Comparison of ENCODE assay signal across 13 cellular contexts in genomic region chr1:231395996-231396385, GRCh38. TPM values are rescaled to one million over a fixed set of nuclear protein-coding genes. Genes with fewer than 3 reads are reported as not detected.
DNase-seq lines count a peak whose midpoint lies in the region; ATAC-seq, FAIRE-seq and TF ChIP-seq lines count a peak whose summit lies in the region.
"Had no signal": no experiment of that assay in that cellular context is flagged by ENCODE, and none has a peak within 500 bp of the region (broad histone marks: within the 10 kb centered on the region; RNA-seq: fewer than 3 reads in every experiment).

No MANE protein-coding gene starts in this region.

- no peak for TF ChIP-seq RAD21 in A549 (conservative IDR thresholded peaks at IDR 0.05 in 1 of 2, IDR thresholded peaks at IDR 0.05 in 1 of 2)

- TF ChIP-seq EP300 in A549 (IDR thresholded peaks at IDR 0.05), result no peak

- WGBS in A549 (ENCODE audit: missing lambda C conversion rate), result 40% methylated on average over 4 of the region's 4 CpGs

- in situ Hi-C loops in Panc1 (cut with HindIII; ENCODE audit: low pct_unique_long_range_greater_than_20kb, low sequenced_read_pairs), result no loop called here

- DNase-seq in A549 (ENCODE audit: low read depth in 1 of 2, low spot score in 1 of 2), result no peak
- DNase-seq in Panc1 (ENCODE audit: low read depth, low spot score), result no peak
- DNase-seq in fibroblast of lung (ENCODE audit: low read depth in 2 of 2), result no peak
- no peak for DNase-seq in osteocyte (ENCODE audit: extremely low spot score, unreplicated experiment)
- DNase-seq in effector memory CD4-positive, alpha-beta T cell, result no peak
- DNase-seq in NCI-H774 (lab: John Stamatoyannopoulos, UW), result no peak
- DNase-seq in OCI-M2 (lab: John Stamatoyannopoulos, UW; ENCODE audit: unreplicated experiment), result no peak
- no peak for DNase-seq in cerebellar nuclear complex (lab: John Stamatoyannopoulos, UW)
- DNase-seq: activated CD8-positive, alpha-beta T cell treated with anti-CD3 and anti-CD28 coated beads, Interleukin-2, amount 10 ng/mL, durations not matched to agents 7 days and 5 days; activated naive CD4-positive, alpha-beta T cell treated with anti-CD3 and anti-CD28 coated beads for 36 hours; DND-41; NCI-H1694 had no signal

- H3K4me1 ChIP-seq in A549 (peaks cover 87% of the 10 kb centered on the region), Panc1 (ENCODE audit: control insufficient read depth, insufficient read depth, low read length) (peaks cover 28% of the 10 kb centered on the region), fibroblast of lung (ENCODE audit: control insufficient read depth, extremely low read depth, insufficient read depth, low read length) (peaks cover 3% of the 10 kb centered on the region)
- no peaks in the 10 kb centered on the region for H3K4me1 ChIP-seq in effector memory CD4-positive, alpha-beta T cell (ENCODE audit: control insufficient read depth, insufficient read depth, low read length, poor library complexity, severe bottlenecking)

- no peaks in the 10 kb centered on the region for H3K27me3 Mint-ChIP-seq in osteocyte (ENCODE audit: unreplicated experiment)

- peaks cover 38% of the 10 kb centered on the region for H3K79me2 ChIP-seq in fibroblast of lung (ENCODE audit: control insufficient read depth, insufficient read depth, low read length)

- H3K9me3 Mint-ChIP-seq in osteocyte (ENCODE audit: unreplicated experiment), result no peaks in the 10 kb centered on the region
- H3K9me3 Mint-ChIP-seq: activated naive CD4-positive, alpha-beta T cell treated with anti-CD3 and anti-CD28 coated beads for 36 hours had no signal

- POLR2A ChIA-PET in A549 (lab: Yijun Ruan, JAX), result interaction anchor here (0.8 to 1.1 kb wide), 2 partner anchors 13 to 58 kb away, joined by 3 read pairs; partner anchors contain the start of genes EXOC8 and SPRTN
- POLR2A ChIA-PET in Panc1 (lab: Charles Lee), result no interaction called here

- TF ChIP-seq POLR2A in A549 (IDR thresholded peaks at IDR 0.05; ENCODE audit: low read length), result no peak

- peak overlapping the region; percentile 42 for H3K4me3 Mint-ChIP-seq in osteocyte (ENCODE audit: unreplicated experiment)
- H3K4me3 Mint-ChIP-seq: activated CD8-positive, alpha-beta T cell treated with anti-CD3 and anti-CD28 coated beads, Interleukin-2, amount 10 ng/mL, durations not matched to agents 7 days and 5 days; activated naive CD4-positive, alpha-beta T cell treated with anti-CD3 and anti-CD28 coated beads for 36 hours had no signal

- no peak for FAIRE-seq in A549 (lab: Jason Lieb, UNC)
- FAIRE-seq: K562 had no signal

- H3K36me3 Mint-ChIP-seq in osteocyte (ENCODE audit: unreplicated experiment), result peaks cover 5% of the 10 kb centered on the region

- H3K27ac ChIP-seq in A549 (peak overlapping the region; percentile 80 to 87), Panc1 (ENCODE audit: low read length) (peak overlapping the region; percentile 26; the same call in 1 of the 2 replicates), fibroblast of lung (ENCODE audit: insufficient read depth, low read length) (peak overlapping the region; percentile 86)
- H3K27ac ChIP-seq in effector memory CD4-positive, alpha-beta T cell (ENCODE audit: insufficient read depth, low read length, poor library complexity, severe bottlenecking), result no peak overlapping the region

- peak overlapping the region; percentile 86 for H3K27ac Mint-ChIP-seq in osteocyte (ENCODE audit: unreplicated experiment)
- H3K27ac Mint-ChIP-seq: activated CD8-positive, alpha-beta T cell treated with anti-CD3 and anti-CD28 coated beads, Interleukin-2, amount 10 ng/mL, durations not matched to agents 7 days and 5 days; activated naive CD4-positive, alpha-beta T cell treated with anti-CD3 and anti-CD28 coated beads for 36 hours had no signal

- H3K9me3 ChIP-seq in A549 (no peaks in the 10 kb centered on the region), Panc1 (ENCODE audit: control insufficient read depth, insufficient read depth, low read depth, low read length) (no peaks in the 10 kb centered on the region), fibroblast of lung (ENCODE audit: control insufficient read depth, insufficient read depth, low read depth, low read length) (no peaks in the 10 kb centered on the region)
- H3K9me3 ChIP-seq in effector memory CD4-positive, alpha-beta T cell (ENCODE audit: control insufficient read depth, low read length), result no peaks in the 10 kb centered on the region

- peak overlapping the region; percentile 0; the same call in 1 of the 3 replicates for H3K4me3 ChIP-seq in A549
- peak overlapping the region in 1 of 2 experiments; percentile 7; a peak in 1 of 4 replicates for H3K4me3 ChIP-seq in Panc1 (ENCODE audit: low read depth in 2 of 2, low read length in 2 of 2)
- no peak overlapping the region for H3K4me3 ChIP-seq in fibroblast of lung (replicated peaks in 1 of 4; ENCODE audit: control extremely low read depth in 1 of 4, insufficient read depth in 1 of 4, low read depth in 3 of 4, low read length in 4 of 4)
- no peak overlapping the region for H3K4me3 ChIP-seq in effector memory CD4-positive, alpha-beta T cell (ENCODE audit: insufficient read depth, low read depth, low read length, poor library complexity, severe bottlenecking)
- H3K4me3 ChIP-seq: K562 had no signal

- no peak overlapping the region for H2AFZ ChIP-seq in fibroblast of lung (ENCODE audit: low read length)

- ATAC-seq in A549, result peak; percentile 37 to 38; a peak in 5 of 6 replicates
- no peak for ATAC-seq in Panc1
- ATAC-seq: activated CD8-positive, alpha-beta T cell treated with anti-CD3 and anti-CD28 coated beads, Interleukin-2, amount 10 ng/mL, durations not matched to agents 7 days and 5 days; K562 had no signal

- no peaks in the 10 kb centered on the region for H3K36me3 ChIP-seq in Panc1 (ENCODE audit: control insufficient read depth, insufficient read depth, low read length)
- H3K36me3 ChIP-seq in fibroblast of lung (ENCODE audit: control insufficient read depth, insufficient read depth, low read length), result no peaks in the 10 kb centered on the region
- H3K36me3 ChIP-seq in effector memory CD4-positive, alpha-beta T cell (ENCODE audit: control insufficient read depth, insufficient read depth, low read length), result no peaks in the 10 kb centered on the region

- BruUV-seq in Panc1 (replicated peaks; lab: Mats Ljungman, UMichigan), result no TSS peak

- TF ChIP-seq CTCF in A549 (IDR thresholded peaks at IDR 0.05) (no peak), Panc1 (IDR thresholded peaks at IDR 0.05) (no peak), fibroblast of lung (conservative IDR thresholded peaks at IDR 0.05 in 1 of 2, IDR thresholded peaks at IDR 0.05 in 1 of 2; ENCODE audit: low read depth in 1 of 2, low read length in 2 of 2) (no peak), osteocyte (IDR thresholded peaks at IDR 0.05) (no peak)

- CTCF ChIA-PET in A549 (lab: Yijun Ruan, JAX), result interaction anchor here (1.1 to 1.3 kb wide), 2 partner anchors 9 to 207 kb away, joined by 3 to 4 read pairs; no protein-coding TSS in a partner anchor
- CTCF ChIA-PET in Panc1 (lab: Charles Lee), result no interaction called here

- peaks cover 1% of the 10 kb centered on the region for H4K20me1 ChIP-seq in fibroblast of lung (ENCODE audit: control insufficient read depth, extremely low read depth, insufficient read depth, low read length)

- intact Hi-C loops in Panc1 (cut with micrococcal nuclease; ENCODE audit: unreplicated experiment), result no loop called here

- H3K4me2 ChIP-seq in A549 (peak overlapping the region; percentile 80), fibroblast of lung (ENCODE audit: extremely low read depth, insufficient read depth, low read length) (no peak overlapping the region)

- H3K4me1 Mint-ChIP-seq in osteocyte (ENCODE audit: unreplicated experiment), result peaks cover 42% of the 10 kb centered on the region

- no peak overlapping the region for H3K9ac ChIP-seq in fibroblast of lung (ENCODE audit: insufficient read depth, low read length)

- H3K27me3 ChIP-seq in Panc1 (ENCODE audit: control insufficient read depth, insufficient read depth, low read length) (no peaks in the 10 kb centered on the region), fibroblast of lung (ENCODE audit: control insufficient read depth, insufficient read depth, low read length) (no peaks in the 10 kb centered on the region)
- H3K27me3 ChIP-seq in effector memory CD4-positive, alpha-beta T cell (replicated peaks; ENCODE audit: control insufficient read depth, insufficient read depth, low read length, poor library complexity, severe bottlenecking), result no peaks in the 10 kb centered on the region

RNA-seq across cellular contexts. Expression of gene EGLN1, which starts 26.1 kb away (rescaled TPM):
- polyA plus RNA-seq in A549 (2011; rRNA removed) (114 and 156 TPM in 2 replicates), A549 (2017; fragmentation: RNase III; extraction: RNeasy Plus Mini Kit Qiagen cat#74134 plus additional on column Dnase treatment) (55.2 to 58.7 TPM (median 57.7 TPM) in 3 replicates), fibroblast of lung (28.0 and 49.3 TPM in 2 replicates)
- polyA plus RNA-seq in A549 (2012; cell fraction: cytosol; rRNA removed), result 21.0 and 24.8 TPM in 2 replicates
- polyA plus RNA-seq in A549 (2012; cell fraction: nucleus; rRNA removed), result 13.2 and 15.3 TPM in 2 replicates
- polyA minus RNA-seq in A549 (2011; rRNA and poly(A)+ RNA removed), result 48.9 and 52.9 TPM in 2 replicates
- total RNA-seq in Panc1 (2021; ENCODE audit: unreplicated experiment) (29.0 TPM), fibroblast of lung (47.8 and 50.9 TPM in 2 replicates), osteocyte (27.5 and 30.3 TPM in 2 replicates)
- 18.5 TPM for polyA plus RNA-seq in Panc1 (2012; ENCODE audit: insufficient read length)
- polyA plus RNA-seq in fibroblast of lung (2012), result 17.1 and 31.6 TPM in 2 replicates
- 3.0 and 3.9 TPM in 2 replicates for polyA minus RNA-seq in fibroblast of lung (ENCODE audit: low replicate concordance)

RNA-seq across cellular contexts. Expression of gene SPRTN, which starts 57.9 kb away (rescaled TPM):
- polyA plus RNA-seq in A549 (2011; rRNA removed) (17.9 and 21.0 TPM in 2 replicates), A549 (2017; fragmentation: RNase III; extraction: RNeasy Plus Mini Kit Qiagen cat#74134 plus additional on column Dnase treatment) (14.0 to 16.0 TPM (median 14.4 TPM) in 3 replicates), fibroblast of lung (7.6 and 9.5 TPM in 2 replicates)
- polyA plus RNA-seq in A549 (2012; cell fraction: cytosol; rRNA removed), result 13.4 and 18.0 TPM in 2 replicates
- polyA plus RNA-seq in A549 (2012; cell fraction: nucleus; rRNA removed), result 11.7 and 15.3 TPM in 2 replicates
- 29.9 and 31.7 TPM in 2 replicates for polyA minus RNA-seq in A549 (2011; rRNA and poly(A)+ RNA removed)
- total RNA-seq in Panc1 (2021; ENCODE audit: unreplicated experiment) (20.0 TPM), fibroblast of lung (13.1 and 16.0 TPM in 2 replicates), osteocyte (13.5 and 14.7 TPM in 2 replicates)
- polyA plus RNA-seq in Panc1 (2012; ENCODE audit: insufficient read length), result 14.0 TPM
- 5.4 and 6.1 TPM in 2 replicates for polyA plus RNA-seq in fibroblast of lung (2012)
- 1.9 and 7.3 TPM in 2 replicates for polyA minus RNA-seq in fibroblast of lung (ENCODE audit: low replicate concordance)

RNA-seq across cellular contexts. Expression of gene EXOC8, which starts 58.3 kb away (rescaled TPM):
- polyA plus RNA-seq in A549 (2011; rRNA removed), result 7.6 and 7.7 TPM in 2 replicates
- polyA plus RNA-seq in A549 (2012; cell fraction: cytosol; rRNA removed), result 2.1 and 2.3 TPM in 2 replicates
- 2.8 and 3.6 TPM in 2 replicates for polyA plus RNA-seq in A549 (2012; cell fraction: nucleus; rRNA removed)
- polyA plus RNA-seq in A549 (2017; fragmentation: RNase III; extraction: RNeasy Plus Mini Kit Qiagen cat#74134 plus additional on column Dnase treatment), result 8.9 to 10.1 TPM (median 9.8 TPM) in 3 replicates
- polyA minus RNA-seq in A549 (2011; rRNA and poly(A)+ RNA removed), result 12.8 and 13.1 TPM in 2 replicates
- 14.0 TPM for total RNA-seq in Panc1 (2021; ENCODE audit: unreplicated experiment)
- polyA plus RNA-seq in Panc1 (2012; ENCODE audit: insufficient read length), result 4.3 TPM
- total RNA-seq in fibroblast of lung, result 14.1 and 17.0 TPM in 2 replicates
- polyA plus RNA-seq in fibroblast of lung, result 5.8 and 6.1 TPM in 2 replicates
- 5.3 TPM in 2 replicates for polyA plus RNA-seq in fibroblast of lung (2012)
- polyA minus RNA-seq in fibroblast of lung (ENCODE audit: low replicate concordance), result 6.0 and 10.3 TPM in 2 replicates
- total RNA-seq in osteocyte, result 13.4 and 14.8 TPM in 2 replicates
